8 cellular contexts compared by ENCODE assay signal in genomic region chr4:70838400-70838971, GRCh38. TPM values are rescaled to one million over a fixed set of nuclear protein-coding genes. Genes with fewer than 3 reads are reported as not detected.
A peak's percentile ranks its signal among the peaks of the same experiment; 100 is the strongest.
DNase-seq lines count a peak whose midpoint lies in the region; ATAC-seq and TF ChIP-seq lines count a peak whose summit lies in the region.

No MANE protein-coding gene starts in this region.

- peak overlapping the region; percentile 77 for H3K27ac ChIP-seq in CD4-positive, alpha-beta memory T cell (ENCODE audit: low read depth, low read length)
- peak overlapping the region; percentile 91 for H3K27ac ChIP-seq in KOPT-K1 (ENCODE audit: low read depth, low read length, poor library complexity, severe bottlenecking)
- peak overlapping the region; percentile 75 for H3K27ac ChIP-seq in brain microvascular endothelial cell
- H3K27ac ChIP-seq in mesenchymal stem cell (ENCODE audit: low read length, poor library complexity, severe bottlenecking) = peak overlapping the region; percentile 71
- peak overlapping the region; percentile 0 to 69 for H3K27ac ChIP-seq in aorta (ENCODE audit: low read depth in 1 of 2, low read length in 2 of 2)

- no peaks in the 10 kb centered on the region for H3K79me1 ChIP-seq in mesenchymal stem cell (replicated peaks; ENCODE audit: low read length, poor library complexity, severe bottlenecking)

- H3K36me3 ChIP-seq in CD4-positive, alpha-beta memory T cell (ENCODE audit: insufficient read depth, low read length) = peaks cover 13% of the 10 kb centered on the region
- H3K36me3 ChIP-seq in KOPT-K1 (ENCODE audit: insufficient read depth, low read length) = peaks cover 38% of the 10 kb centered on the region
- peaks cover 14% of the 10 kb centered on the region for H3K36me3 ChIP-seq in brain microvascular endothelial cell (replicated peaks)
- H3K36me3 ChIP-seq in mesenchymal stem cell (ENCODE audit: control insufficient read depth in 1 of 2, insufficient read depth in 2 of 2, low read depth in 1 of 2, low read length in 2 of 2) = peaks cover 11 to 17% of the 10 kb centered on the region in 2 experiments
- H3K36me3 ChIP-seq in aorta (ENCODE audit: control insufficient read depth in 1 of 2, insufficient read depth in 2 of 2, low read length in 1 of 2) = no peaks in the 10 kb centered on the region

- H3K27ac Mint-ChIP-seq in CD4-positive, alpha-beta memory T cell = peak overlapping the region; percentile 94 to 99 (median 97)

- peak overlapping the region; percentile 68 for H2BK5ac ChIP-seq in mesenchymal stem cell (ENCODE audit: low read depth, low read length, poor library complexity, severe bottlenecking)

- no peaks in the 10 kb centered on the region for H3K9me3 ChIP-seq in CD4-positive, alpha-beta memory T cell (ENCODE audit: control insufficient read depth in 1 of 2, low read length in 2 of 2)
- H3K9me3 ChIP-seq in KOPT-K1 (ENCODE audit: insufficient read depth, low read length, poor library complexity, severe bottlenecking) (no peaks in the 10 kb centered on the region), mesenchymal stem cell (ENCODE audit: control insufficient read depth, low read length) (no peaks in the 10 kb centered on the region), aorta (ENCODE audit: control insufficient read depth, low read length) (no peaks in the 10 kb centered on the region)

- H3K4me3 Mint-ChIP-seq in CD4-positive, alpha-beta memory T cell = peak overlapping the region; percentile 95 to 99 (median 98)

- WGBS in mesenchymal stem cell = 3% methylated on average over 11 of the region's 11 CpGs
- WGBS in aorta, 2 donors = 0 to 1% methylated on average over 11 of the region's 11 CpGs

- H3K18ac ChIP-seq in mesenchymal stem cell (ENCODE audit: low read depth in 1 of 2, low read length in 2 of 2) = peak overlapping the region; percentile 96 to 98

- peak overlapping the region; percentile 94 for H3K9ac ChIP-seq in mesenchymal stem cell (ENCODE audit: low read length)

- no peak for ATAC-seq in aorta (ENCODE audit: low FRiP score)
- ATAC-seq in GM21381 (IDR thresholded peaks at IDR 0.05; ENCODE audit: unreplicated experiment) = no peak

- no peak for TF ChIP-seq CTCF in brain microvascular endothelial cell (IDR thresholded peaks at IDR 0.05; ENCODE audit: low read depth, low read length, missing control alignments)

- in situ Hi-C loops in brain microvascular endothelial cell (cut with HindIII; ENCODE audit: low pct_ligation_motif_present, low sequenced_read_pairs) = no loop called here

- CTCF ChIA-PET in CD4-positive, alpha-beta memory T cell (lab: Charles Lee; ENCODE audit: partially characterized antibody) = interaction anchor here (0.9 to 4.6 kb wide), 10 partner anchors 11 to 172 kb away, joined by 3 to 39 read pairs (median 4); partner anchors contain the start of gene MOB1B

- intact Hi-C loops in CD4-positive, alpha-beta memory T cell (cut with micrococcal nuclease) = loop anchor here (2.0 kb wide), 2 partner anchors 104 to 154 kb away; partner anchors contain the start of gene DCK
- intact Hi-C loops in aorta (cut with DNase I) (loop anchor here (1.0 to 10.0 kb wide), 3 partner anchors 134 to 156 kb away; partner anchors contain the start of gene DCK (in 2 of the 2)), posterior cingulate gyrus (cut with DNase I) (loop anchor here (5.0 to 10.0 kb wide), 3 partner anchors 64 to 154 kb away; partner anchors contain the start of genes MOB1B, RUFY3 and UTP3)

- H2BK12ac ChIP-seq in mesenchymal stem cell (ENCODE audit: low read length in 2 of 2) = peak overlapping the region in 1 of 2 experiments; percentile 29

- H3K4me1 ChIP-seq in CD4-positive, alpha-beta memory T cell (ENCODE audit: insufficient read depth, low read length) = peaks cover 32% of the 10 kb centered on the region
- peaks cover 9% of the 10 kb centered on the region for H3K4me1 ChIP-seq in mesenchymal stem cell (ENCODE audit: control insufficient read depth, insufficient read depth, low read depth, low read length)
- no peaks in the 10 kb centered on the region for H3K4me1 ChIP-seq in aorta (ENCODE audit: control insufficient read depth in 1 of 2, insufficient read depth in 2 of 2, low read length in 2 of 2)

- peaks cover 10 to 26% of the 10 kb centered on the region in 2 donors for H3K36me3 Mint-ChIP-seq in CD4-positive, alpha-beta memory T cell

- no peaks in the 10 kb centered on the region for H3K27me3 ChIP-seq in CD4-positive, alpha-beta memory T cell (ENCODE audit: insufficient read depth, low read length)
- no peaks in the 10 kb centered on the region for H3K27me3 ChIP-seq in brain microvascular endothelial cell (replicated peaks)
- H3K27me3 ChIP-seq in mesenchymal stem cell (ENCODE audit: control insufficient read depth in 1 of 2, insufficient read depth in 1 of 2, low read length in 2 of 2) = no peaks in the 10 kb centered on the region
- H3K27me3 ChIP-seq in aorta (ENCODE audit: control insufficient read depth in 1 of 2, insufficient read depth in 2 of 2, low read length in 1 of 2) = no peaks in the 10 kb centered on the region

- H2AK5ac ChIP-seq in mesenchymal stem cell (ENCODE audit: low read length, severe bottlenecking) = no peak overlapping the region

- peak overlapping the region in 1 of 2 experiments; percentile 66 for H3K23ac ChIP-seq in mesenchymal stem cell (ENCODE audit: low read length in 2 of 2)

- H3K27me3 Mint-ChIP-seq in CD4-positive, alpha-beta memory T cell = no peaks in the 10 kb centered on the region

- H3K4ac ChIP-seq in mesenchymal stem cell (ENCODE audit: low read depth in 1 of 2, low read length in 2 of 2) = peak overlapping the region; percentile 24 to 99

- no peak overlapping the region for H2BK15ac ChIP-seq in mesenchymal stem cell (ENCODE audit: low read depth, poor library complexity, severe bottlenecking)

- POLR2A ChIA-PET in CD4-positive, alpha-beta memory T cell (lab: Charles Lee; ENCODE audit: partially characterized antibody) = interaction anchor here (0.6 to 4.1 kb wide), 12 partner anchors 8 to 156 kb away, joined by 3 to 65 read pairs (median 7); partner anchors contain the start of genes DCK, MOB1B and UTP3

- H4K91ac ChIP-seq in mesenchymal stem cell (ENCODE audit: low read length) = peak overlapping the region; percentile 4

- H3K9me3 Mint-ChIP-seq in CD4-positive, alpha-beta memory T cell = no peaks in the 10 kb centered on the region

- DNase-seq in CD4-positive, alpha-beta memory T cell = no peak
- no peak for DNase-seq in brain microvascular endothelial cell
- peak; percentile 32 for DNase-seq in mesenchymal stem cell
- no peak for DNase-seq in aorta
- no peak for DNase-seq in iPS-NIHi11 (ENCODE audit: low spot score)
- DNase-seq in posterior cingulate gyrus = no peak

- H3K4me1 Mint-ChIP-seq in CD4-positive, alpha-beta memory T cell = peaks cover 16 to 40% (median 28%) of the 10 kb centered on the region in 4 donors

- H4K8ac ChIP-seq in mesenchymal stem cell (ENCODE audit: low read length) = no peak overlapping the region

- H3K4me3 ChIP-seq in CD4-positive, alpha-beta memory T cell (ENCODE audit: low read length in 2 of 2) = peak overlapping the region; percentile 58 to 69
- H3K4me3 ChIP-seq in brain microvascular endothelial cell (ENCODE audit: low read depth, low read length) (peak overlapping the region; percentile 98), mesenchymal stem cell (ENCODE audit: insufficient read depth in 1 of 2, low read depth in 1 of 2, low read length in 2 of 2) (peak overlapping the region; percentile 98 to 99), aorta (ENCODE audit: low read length in 2 of 2) (peak overlapping the region; percentile 56 to 85)

- H3K14ac ChIP-seq in mesenchymal stem cell (ENCODE audit: low read length in 2 of 2) = peak overlapping the region in 1 of 2 experiments; percentile 99

- H2BK120ac ChIP-seq in mesenchymal stem cell (ENCODE audit: low read depth, low read length) = no peak overlapping the region

- H2AFZ ChIP-seq in mesenchymal stem cell (ENCODE audit: low read depth, low read length) = peak overlapping the region; percentile 81

- peak overlapping the region; percentile 87 for H3K4me2 ChIP-seq in mesenchymal stem cell (ENCODE audit: low read length, poor library complexity, severe bottlenecking)

RNA-seq across cellular contexts. Expression of gene GRSF1, which starts 1.2 kb away (rescaled TPM):
- total RNA-seq in CD4-positive, alpha-beta memory T cell = 10 to 100 TPM; 47.0 to 54.3 TPM
- polyA plus RNA-seq in CD4-positive, alpha-beta memory T cell = 10 to 100 TPM; 74.3 to 96.0 TPM
- 57.8 TPM for polyA plus RNA-seq in mesenchymal stem cell (2013, experiment 1 of 2)
- polyA plus RNA-seq in mesenchymal stem cell (2013, experiment 2 of 2) = 62.4 TPM
- total RNA-seq in aorta = 10 to 100 TPM; 39.2 to 40.0 TPM
- polyA plus RNA-seq in aorta = 10 to 100 TPM; 38.3 to 46.1 TPM

Comparison
In these comparisons a context has a peak if more than half of its experiments do, and no peak if none do; other contexts are left out.
1. H3K27ac ChIP-seq: peak in every context shown above with its lines; median percentile 91 in KOPT-K1; 77 in CD4-positive, alpha-beta memory T cell; 75 in brain microvascular endothelial cell; 71 in mesenchymal stem cell; 34 in aorta.